16 cellular contexts compared by ENCODE assay signal in the genomic region with DNA sequence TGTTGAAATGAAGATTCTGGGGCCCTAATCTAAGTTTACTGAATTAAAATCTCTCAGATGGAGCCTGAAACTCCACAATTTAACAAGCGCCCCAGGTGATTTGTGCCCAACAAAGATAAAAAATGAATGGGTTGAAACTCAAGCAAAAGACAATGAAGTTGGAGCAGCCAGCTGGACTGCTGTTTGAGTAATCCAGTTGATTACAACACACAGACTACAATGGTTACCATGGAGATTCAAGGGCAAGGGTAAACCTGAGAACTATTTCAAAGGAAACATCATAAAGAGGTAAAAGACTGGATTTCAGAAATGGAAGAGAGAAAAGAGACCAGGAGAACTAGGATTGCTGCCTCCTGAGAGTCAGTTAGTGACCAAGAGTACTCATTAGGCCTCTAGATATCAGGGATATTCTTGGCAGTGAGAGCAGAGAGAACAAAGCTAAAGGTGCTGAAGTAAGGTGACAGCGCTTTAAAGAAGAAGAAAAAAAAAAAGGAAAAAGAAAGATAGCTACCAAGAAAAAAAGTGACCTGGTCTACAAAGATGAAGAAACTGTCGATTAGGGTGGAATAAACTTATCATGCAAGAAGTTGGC. TPM values are rescaled to one million over a fixed set of nuclear protein-coding genes. Genes with fewer than 3 reads are reported as not detected.
DNase-seq lines count a peak whose midpoint lies in the region; TF ChIP-seq lines count a peak whose summit lies in the region.
"Had no signal": no experiment of that assay in that cellular context is flagged by ENCODE, and none has a peak within 500 bp of the region (broad histone marks: within the 10 kb centered on the region; RNA-seq: fewer than 3 reads in every experiment).

No MANE protein-coding gene starts in this region.

- no peak for TF ChIP-seq EP300 in SK-N-SH (IDR thresholded peaks at IDR 0.05; ENCODE audit: borderline replicate concordance in 1 of 2, low read depth in 1 of 2, low read length in 1 of 2)

- H3K9me3 ChIP-seq in HAP-1 (no peaks in the 10 kb centered on the region), endodermal cell (ENCODE audit: control insufficient read depth, low read length) (peaks cover 18% of the 10 kb centered on the region), testis (no peaks in the 10 kb centered on the region), SK-N-SH (no peaks in the 10 kb centered on the region)
- H3K9me3 ChIP-seq: lower lobe of right lung, MG63 had no signal

- H3K9me2 ChIP-seq in SK-N-SH, result no peaks in the 10 kb centered on the region

- H3F3A ChIP-seq in SK-N-SH (replicated peaks; ENCODE audit: insufficient read depth), result no peaks in the 10 kb centered on the region

- no peaks in the 10 kb centered on the region for H3K27me3 Mint-ChIP-seq in endodermal cell (ENCODE audit: insufficient read depth)
- no peaks in the 10 kb centered on the region for H3K27me3 Mint-ChIP-seq in T-helper 2 cell treated with Interferon-gamma antibody and Interleukin-4, amounts not matched to agents 5 μg/mL and 100 μg/mL, for 36 hours (ENCODE audit: low read depth)

- intact Hi-C loops in testis (cut with DNase I; ENCODE audit: low total_unique reads), result no loop called here

- POLR2A ChIA-PET in SK-N-SH (lab: Yijun Ruan, JAX), result no interaction called here

- no peaks in the 10 kb centered on the region; the same call in 1 of the 2 replicates for H3K4me1 ChIP-seq in HAP-1
- H3K4me1 ChIP-seq in endodermal cell (ENCODE audit: control insufficient read depth, insufficient read depth, low read length), result peaks cover 3% of the 10 kb centered on the region
- peaks cover 4% of the 10 kb centered on the region for H3K4me1 ChIP-seq in testis
- no peaks in the 10 kb centered on the region for H3K4me1 ChIP-seq in SK-N-SH (ENCODE audit: control insufficient read depth in 1 of 2, insufficient read depth in 2 of 2, low read depth in 1 of 2, low read length in 1 of 2)
- H3K4me1 ChIP-seq: lower lobe of right lung had no signal

- H3K36me3 ChIP-seq in HAP-1 (replicated peaks), result no peaks in the 10 kb centered on the region
- H3K36me3 ChIP-seq in endodermal cell (ENCODE audit: control insufficient read depth, insufficient read depth, low read length), result no peaks in the 10 kb centered on the region
- H3K36me3 ChIP-seq in testis (ENCODE audit: low read depth, missing control alignments), result no peaks in the 10 kb centered on the region
- no peaks in the 10 kb centered on the region for H3K36me3 ChIP-seq in SK-N-SH (replicated peaks in 1 of 2; ENCODE audit: control insufficient read depth in 1 of 2, insufficient read depth in 2 of 2, low read length in 1 of 2)
- H3K36me3 ChIP-seq: lower lobe of right lung, MG63 had no signal

- DNase-seq in COR-L47 (lab: John Stamatoyannopoulos, UW) (peak; percentile 97), HAP-1 (ENCODE audit: low spot score in 2 of 2) (peak; percentile 14 to 35), NCI-H69 (lab: John Stamatoyannopoulos, UW) (peak; percentile 94), endodermal cell (no peak), testis (no peak), SK-N-SH (no peak)
- DNase-seq in activated T-cell treated with anti-CD3 and anti-CD28 coated beads, Interleukin-2, amount 50 U/mL, for 48 hours, result no peak
- no peak for DNase-seq in T-helper 2 cell treated with Interferon-gamma antibody and Interleukin-4, amounts not matched to agents 5 μg/mL and 100 μg/mL, for 36 hours (ENCODE audit: low spot score)
- DNase-seq: lower lobe of right lung, MG63 had no signal

- peaks cover 15% of the 10 kb centered on the region for H3K9me3 Mint-ChIP-seq in endodermal cell
- H3K9me3 Mint-ChIP-seq in T-helper 2 cell treated with Interferon-gamma antibody and Interleukin-4, amounts not matched to agents 5 μg/mL and 100 μg/mL, for 36 hours, result no peaks in the 10 kb centered on the region

- no peak overlapping the region for H3K4me3 ChIP-seq in HAP-1
- H3K4me3 ChIP-seq in endodermal cell (ENCODE audit: low read length), result no peak overlapping the region
- no peak overlapping the region for H3K4me3 ChIP-seq in testis
- H3K4me3 ChIP-seq in SK-N-SH (ENCODE audit: low read depth in 2 of 2, low read length in 1 of 2), result no peak overlapping the region
- H3K4me3 ChIP-seq: lower lobe of right lung, MG63 had no signal

- in situ Hi-C loops in HAP-1 (cut with MboI; ENCODE audit: low sequenced_read_pairs), result no loop called here

- no peak for TF ChIP-seq RAD21 in SK-N-SH (IDR thresholded peaks at IDR 0.05; ENCODE audit: low read length)

- H3K27me3 ChIP-seq in HAP-1 (ENCODE audit: low read depth), result 0 out of 2 replicates have a peak, but pooled peaks cover 2% of the 10 kb centered on the region
- H3K27me3 ChIP-seq in endodermal cell (ENCODE audit: control insufficient read depth, insufficient read depth, low read length, poor library complexity, severe bottlenecking), result no peaks in the 10 kb centered on the region
- H3K27me3 ChIP-seq in testis, result no peaks in the 10 kb centered on the region
- H3K27me3 ChIP-seq in SK-N-SH (ENCODE audit: insufficient read depth), result no peaks in the 10 kb centered on the region
- H3K27me3 ChIP-seq: MG63 had no signal

- H3K27ac Mint-ChIP-seq in endodermal cell, result peak overlapping the region; percentile 27
- no peak overlapping the region for H3K27ac Mint-ChIP-seq in T-helper 2 cell treated with Interferon-gamma antibody and Interleukin-4, amounts not matched to agents 5 μg/mL and 100 μg/mL, for 36 hours

- peak overlapping the region; percentile 7 for H3K27ac ChIP-seq in endodermal cell (ENCODE audit: low read depth, low read length)
- no peak overlapping the region for H3K27ac ChIP-seq in testis
- H3K27ac ChIP-seq in SK-N-SH (ENCODE audit: low read depth in 2 of 2, low read length in 1 of 2), result no peak overlapping the region
- H3K27ac ChIP-seq: HL-60, lower lobe of right lung had no signal

- CTCF ChIA-PET in SK-N-SH (lab: Yijun Ruan, JAX), result interaction anchor here (0.8 to 3.5 kb wide), 22 partner anchors 10 to 1457 kb away, joined by 3 to 22 read pairs (median 6); no protein-coding TSS in a partner anchor

- peak overlapping the region; percentile 44 for H3K9ac ChIP-seq in endodermal cell (ENCODE audit: extremely low read depth, low read length, poor library complexity, severe bottlenecking)
- H3K9ac ChIP-seq in SK-N-SH, result no peak overlapping the region

- no peak for TF ChIP-seq POLR2A in testis (IDR thresholded peaks at IDR 0.05)

- H3K4me2 ChIP-seq in SK-N-SH, result no peak overlapping the region

- no peaks in the 10 kb centered on the region for H3K79me2 ChIP-seq in SK-N-SH (ENCODE audit: insufficient read depth)

- no peak overlapping the region for H3K4me3 Mint-ChIP-seq in endodermal cell
- H3K4me3 Mint-ChIP-seq in T-helper 2 cell treated with Interferon-gamma antibody and Interleukin-4, amounts not matched to agents 5 μg/mL and 100 μg/mL, for 36 hours, result no peak overlapping the region
- H3K4me3 Mint-ChIP-seq: neural crest cell had no signal

- H3K36me3 Mint-ChIP-seq in endodermal cell (ENCODE audit: low read depth), result no peaks in the 10 kb centered on the region
- no peaks in the 10 kb centered on the region for H3K36me3 Mint-ChIP-seq in T-helper 2 cell treated with Interferon-gamma antibody and Interleukin-4, amounts not matched to agents 5 μg/mL and 100 μg/mL, for 36 hours (ENCODE audit: low read depth)

- no peak overlapping the region for H2AFZ ChIP-seq in SK-N-SH (ENCODE audit: low read depth)

- H4K20me1 ChIP-seq in SK-N-SH (ENCODE audit: insufficient read depth), result no peaks in the 10 kb centered on the region

- TF ChIP-seq CTCF in endodermal cell (conservative IDR thresholded peaks at IDR 0.05) (no peak), testis (IDR thresholded peaks at IDR 0.05) (no peak), SK-N-SH (IDR thresholded peaks at IDR 0.05) (no peak)

- 82 to 90% methylated on average over 2 to 3 of the region's 3 CpGs for WGBS in endodermal cell (ENCODE audit: insufficient coverage in 1 of 2, insufficient read length in 1 of 2), 2 experiments
- 78 to 80% methylated on average over 3 of the region's 3 CpGs for WGBS in testis, 2 donors
- 54% methylated on average over 3 of the region's 3 CpGs for WGBS in SK-N-SH (ENCODE audit: low lambda C conversion rate)

- peaks cover 12% of the 10 kb centered on the region for H3K4me1 Mint-ChIP-seq in endodermal cell
- no peaks in the 10 kb centered on the region for H3K4me1 Mint-ChIP-seq in T-helper 2 cell treated with Interferon-gamma antibody and Interleukin-4, amounts not matched to agents 5 μg/mL and 100 μg/mL, for 36 hours (ENCODE audit: low read depth)

TF ChIP-seq in SK-N-SH, 30 proteins besides CTCF, POLR2A, EP300 and RAD21:
- TF ChIP-seq NFIC (IDR thresholded peaks at IDR 0.05; ENCODE audit: borderline replicate concordance), result no peak
- TF ChIP-seq GATA2 (CRISPR knock-in tag; IDR thresholded peaks at IDR 0.05), result no peak
- no peak for TF ChIP-seq TEAD4 (IDR thresholded peaks at IDR 0.05; ENCODE audit: borderline replicate concordance, insufficient read depth)
- TF ChIP-seq, protein P1, sequence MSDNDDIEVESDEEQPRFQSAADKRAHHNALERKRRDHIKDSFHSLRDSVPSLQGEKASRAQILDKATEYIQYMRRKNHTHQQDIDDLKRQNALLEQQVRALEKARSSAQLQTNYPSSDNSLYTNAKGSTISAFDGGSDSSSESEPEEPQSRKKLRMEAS (IDR thresholded peaks at IDR 0.05; ENCODE audit: low read depth), result no peak
- TF ChIP-seq SIN3A (IDR thresholded peaks at IDR 0.05; ENCODE audit: borderline replicate concordance, low read depth, low read length), result no peak
- no peak for TF ChIP-seq NRF1 (IDR thresholded peaks at IDR 0.05; ENCODE audit: low read depth, low read length)
- no peak for TF ChIP-seq POLR2AphosphoS5 (IDR thresholded peaks at IDR 0.05; ENCODE audit: low read depth, low read length)

RNA-seq across cellular contexts. Expression of gene LRRC53, which starts 44.5 kb away (rescaled TPM):
- not detected for total RNA-seq in endodermal cell
- polyA plus RNA-seq in endodermal cell (2013, experiment 1 of 2), result 0.14 TPM
- polyA plus RNA-seq in endodermal cell (2013, experiment 2 of 2), result 0.08 TPM
- under 1 TPM in 1 of 2 donors, not detected in 1; 0.08 TPM for total RNA-seq in testis
- not detected for polyA plus RNA-seq in testis (ENCODE audit: insufficient read depth, low read depth, low replicate concordance)
- polyA plus RNA-seq in SK-N-SH (2012; rRNA removed), result not detected in 2 replicates
- polyA plus RNA-seq in SK-N-SH (2012; cell fraction: cytosol; rRNA removed), result not detected in 2 replicates
- polyA plus RNA-seq in SK-N-SH (2012; cell fraction: nucleus; rRNA removed), result 0.01 TPM in 1 of 2 replicates, not detected in the other
- total RNA-seq: Daoy; epithelial cell of proximal tubule; lower lobe of right lung; neural crest cell; skeletal muscle tissue; T-helper 2 cell treated with Interferon-gamma antibody and Interleukin-4, amounts not matched to agents 100 ng/mL and 5 ng/mL, for 36 hours had no signal

Comparison
In these comparisons a context has a peak if more than half of its experiments do, and no peak if none do; other contexts are left out.
1. DNase-seq: peak in COR-L47 (single experiment), HAP-1 (2 of 2) and NCI-H69 (single experiment); none in endodermal cell (single experiment), testis (single experiment), activated T-cell treated with anti-CD3 and anti-CD28 coated beads, Interleukin-2, amount 50 U/mL, for 48 hours (0 of 2), SK-N-SH (single experiment) and T-helper 2 cell treated with Interferon-gamma antibody and Interleukin-4, amounts not matched to agents 5 μg/mL and 100 μg/mL, for 36 hours (single experiment).